Comparison of ENCODE assay signal across 8 cellular contexts in the genomic region with DNA sequence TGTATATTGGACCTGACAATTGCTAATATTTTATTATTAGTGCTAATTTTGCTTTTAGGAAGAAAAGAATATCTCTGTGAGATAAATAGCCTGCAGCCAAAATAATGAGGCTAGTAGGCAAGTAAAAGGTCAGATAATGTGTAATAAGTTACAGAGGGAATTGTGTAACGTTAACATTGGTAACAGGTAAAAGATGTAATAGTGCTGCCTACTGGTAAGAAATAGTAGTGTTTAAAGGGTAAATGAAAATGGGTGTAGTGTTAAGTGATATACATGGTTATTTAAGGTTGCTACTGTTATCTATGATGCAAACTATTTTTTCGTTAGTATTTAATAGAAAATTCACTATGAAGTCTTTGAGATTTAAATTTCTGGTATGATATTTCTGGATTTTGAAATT. TPM values are rescaled to one million over a fixed set of nuclear protein-coding genes. Genes with fewer than 3 reads are reported as not detected.
DNase-seq lines count a peak whose midpoint lies in the region; ATAC-seq and TF ChIP-seq lines count a peak whose summit lies in the region.

No MANE protein-coding gene starts in this region.

- in situ Hi-C loops in GM23248 (cut with MboI), result no loop called here

- no peak overlapping the region for H3K4me3 Mint-ChIP-seq in endodermal cell
- no peak overlapping the region for H3K4me3 Mint-ChIP-seq in activated CD4-positive, alpha-beta T cell treated with anti-CD3 and anti-CD28 coated beads, Interleukin-2, amount 10 ng/mL, durations not matched to agents 24 days and 14 days

- peaks cover 11% of the 10 kb centered on the region for H3K4me1 ChIP-seq in GM23248 (ENCODE audit: insufficient read depth)
- peaks cover 15% of the 10 kb centered on the region for H3K4me1 ChIP-seq in endodermal cell (ENCODE audit: control insufficient read depth, insufficient read depth, low read length)
- no peaks in the 10 kb centered on the region for H3K4me1 ChIP-seq in uterus

- WGBS in GM23248 (ENCODE audit: low coverage in 1 of 2, low lambda C conversion rate in 2 of 2, missing lambda C conversion rate in 2 of 2), 2 experiments, result 55 to 63% methylated on average over 2 of the region's 2 CpGs
- 6 to 20% methylated on average over 1 to 2 of the region's 2 CpGs for WGBS in endodermal cell (ENCODE audit: insufficient coverage in 1 of 2, insufficient read length in 1 of 2), 2 experiments

- H3K9ac ChIP-seq in GM23248 (no peak overlapping the region), endodermal cell (ENCODE audit: extremely low read depth, low read length, poor library complexity, severe bottlenecking) (no peak overlapping the region)

- ATAC-seq in HG02763 (IDR thresholded peaks at IDR 0.05; ENCODE audit: unreplicated experiment), result no peak

- peaks cover 5% of the 10 kb centered on the region for H3F3A ChIP-seq in GM23248 (ENCODE audit: insufficient read depth)

- intact Hi-C loops in uterus (cut with DNase I; ENCODE audit: low total_unique reads), result no loop called here
- intact Hi-C loops in activated CD4-positive, alpha-beta T cell treated with anti-CD3 and anti-CD28 coated beads, Interleukin-2, amount 10 ng/mL, durations not matched to agents 24 days and 14 days (cut with micrococcal nuclease), result no loop called here

- H3K27ac ChIP-seq in GM23248 (no peak overlapping the region), endodermal cell (ENCODE audit: low read depth, low read length) (no peak overlapping the region), uterus (no peak overlapping the region)

- TF ChIP-seq CTCF in GM06990 (IDR thresholded peaks at IDR 0.05; ENCODE audit: insufficient read depth, low read length, poor library complexity, severe bottlenecking) (peak; percentile 38), endodermal cell (conservative IDR thresholded peaks at IDR 0.05) (peak; percentile 80), uterus (IDR thresholded peaks at IDR 0.05) (peak; percentile 17 to 29 (median 22))

- H3K27me3 ChIP-seq in GM06990 (replicated peaks; ENCODE audit: control insufficient read depth, insufficient read depth, low read length) (no peaks in the 10 kb centered on the region), GM23248 (replicated peaks; ENCODE audit: insufficient read depth) (no peaks in the 10 kb centered on the region), endodermal cell (ENCODE audit: control insufficient read depth, insufficient read depth, low read length, poor library complexity, severe bottlenecking) (no peaks in the 10 kb centered on the region), uterus (no peaks in the 10 kb centered on the region)

- H4K20me1 ChIP-seq in GM23248 (ENCODE audit: insufficient read depth), result no peaks in the 10 kb centered on the region

- no peak overlapping the region for H3K27ac Mint-ChIP-seq in endodermal cell
- H3K27ac Mint-ChIP-seq in activated CD4-positive, alpha-beta T cell treated with anti-CD3 and anti-CD28 coated beads, Interleukin-2, amount 10 ng/mL, durations not matched to agents 24 days and 14 days, result no peak overlapping the region

- no peaks in the 10 kb centered on the region for H3K36me3 Mint-ChIP-seq in endodermal cell (ENCODE audit: low read depth)
- H3K36me3 Mint-ChIP-seq in activated CD4-positive, alpha-beta T cell treated with anti-CD3 and anti-CD28 coated beads, Interleukin-2, amount 10 ng/mL, durations not matched to agents 24 days and 14 days (ENCODE audit: low read depth), result no peaks in the 10 kb centered on the region

- no peak overlapping the region for H3K4me2 ChIP-seq in GM23248 (ENCODE audit: unreplicated experiment)

- H3K79me2 ChIP-seq in GM23248 (ENCODE audit: insufficient read depth), result no peaks in the 10 kb centered on the region

- H3K4me3 ChIP-seq in GM06990 (replicated peaks; ENCODE audit: low read depth, low read length) (no peak overlapping the region), GM23248 (no peak overlapping the region), endodermal cell (ENCODE audit: low read length) (no peak overlapping the region), uterus (no peak overlapping the region)

- no peaks in the 10 kb centered on the region for H3K9me3 Mint-ChIP-seq in endodermal cell
- H3K9me3 Mint-ChIP-seq in activated CD4-positive, alpha-beta T cell treated with anti-CD3 and anti-CD28 coated beads, Interleukin-2, amount 10 ng/mL, durations not matched to agents 24 days and 14 days, result no peaks in the 10 kb centered on the region

- H3K9me3 ChIP-seq in GM23248 (ENCODE audit: low read depth) (no peaks in the 10 kb centered on the region), endodermal cell (ENCODE audit: control insufficient read depth, low read length) (no peaks in the 10 kb centered on the region), uterus (no peaks in the 10 kb centered on the region)

- no peak for TF ChIP-seq POLR2A in uterus (IDR thresholded peaks at IDR 0.05)

- peaks cover 38% of the 10 kb centered on the region for H3K4me1 Mint-ChIP-seq in endodermal cell
- H3K4me1 Mint-ChIP-seq in activated CD4-positive, alpha-beta T cell treated with anti-CD3 and anti-CD28 coated beads, Interleukin-2, amount 10 ng/mL, durations not matched to agents 24 days and 14 days, result no peaks in the 10 kb centered on the region

- H3K9me2 ChIP-seq in GM23248 (ENCODE audit: insufficient read depth), result no peaks in the 10 kb centered on the region

- H3K27me3 Mint-ChIP-seq in endodermal cell (ENCODE audit: insufficient read depth), result peaks cover 4% of the 10 kb centered on the region
- no peaks in the 10 kb centered on the region for H3K27me3 Mint-ChIP-seq in activated CD4-positive, alpha-beta T cell treated with anti-CD3 and anti-CD28 coated beads, Interleukin-2, amount 10 ng/mL, durations not matched to agents 24 days and 14 days

- no peak overlapping the region for H2AFZ ChIP-seq in GM23248

- DNase-seq in GM06990 (ENCODE audit: extremely low read depth, insufficient read length) (no peak), GM23248 (peak; percentile 45), NCI-H1694 (lab: John Stamatoyannopoulos, UW) (peak; percentile 11), endodermal cell (no peak), uterus (no peak)
- no peak for DNase-seq in activated CD4-positive, alpha-beta T cell treated with anti-CD3 and anti-CD28 coated beads, Interleukin-2, amount 10 ng/mL, durations not matched to agents 24 days and 14 days
- DNase-seq in stimulated activated naive CD4-positive, alpha-beta T cell (lab: John Stamatoyannopoulos, UW), result no peak

- no peaks in the 10 kb centered on the region for H3K36me3 ChIP-seq in GM06990 (ENCODE audit: control insufficient read depth, insufficient read depth, low read length)
- no peaks in the 10 kb centered on the region for H3K36me3 ChIP-seq in GM23248 (ENCODE audit: low read depth)
- no peaks in the 10 kb centered on the region for H3K36me3 ChIP-seq in endodermal cell (ENCODE audit: control insufficient read depth, insufficient read depth, low read length)
- H3K36me3 ChIP-seq in uterus, result no peaks in the 10 kb centered on the region

RNA-seq across cellular contexts. Expression of a gene that starts 9.2 kb away (rescaled TPM):
- 1.3 and 5.0 TPM in 2 replicates for total RNA-seq in GM23248 (2014; rRNA removed; shearing (Covaris generic))
- polyA plus RNA-seq in GM23248 (2016; fragmentation: Nextera tagmentation; extraction: Ambion mirVana), result 1.9 and 2.3 TPM in 2 replicates
- total RNA-seq in endodermal cell, result 10 to 100 TPM; 13.3 to 14.9 TPM
- polyA plus RNA-seq in endodermal cell (2013, experiment 1 of 2), result 25.4 TPM
- polyA plus RNA-seq in endodermal cell (2013, experiment 2 of 2), result 21.2 TPM
- 10 to 100 TPM; 17.6 to 59.3 (median 24.9) TPM for total RNA-seq in uterus
- 0.02 and 0.05 TPM in 2 replicates for total RNA-seq in activated CD4-positive, alpha-beta T cell treated with anti-CD3 and anti-CD28 coated beads, Interleukin-2, amount 10 ng/mL, durations not matched to agents 24 days and 14 days

Comparison
In these comparisons a context has a peak if more than half of its experiments do, and no peak if none do; other contexts are left out.
1. DNase-seq: peak in GM23248 (single experiment) and NCI-H1694 (single experiment); none in GM06990 (single experiment), endodermal cell (single experiment), uterus (0 of 2), activated CD4-positive, alpha-beta T cell treated with anti-CD3 and anti-CD28 coated beads, Interleukin-2, amount 10 ng/mL, durations not matched to agents 24 days and 14 days (single experiment) and stimulated activated naive CD4-positive, alpha-beta T cell (0 of 6).
2. CTCF ChIP-seq: peak in every context shown above with its lines; median percentile 80 in endodermal cell; 38 in GM06990; 22 in uterus.